17 cellular contexts compared by ENCODE assay signal in the genomic region with DNA sequence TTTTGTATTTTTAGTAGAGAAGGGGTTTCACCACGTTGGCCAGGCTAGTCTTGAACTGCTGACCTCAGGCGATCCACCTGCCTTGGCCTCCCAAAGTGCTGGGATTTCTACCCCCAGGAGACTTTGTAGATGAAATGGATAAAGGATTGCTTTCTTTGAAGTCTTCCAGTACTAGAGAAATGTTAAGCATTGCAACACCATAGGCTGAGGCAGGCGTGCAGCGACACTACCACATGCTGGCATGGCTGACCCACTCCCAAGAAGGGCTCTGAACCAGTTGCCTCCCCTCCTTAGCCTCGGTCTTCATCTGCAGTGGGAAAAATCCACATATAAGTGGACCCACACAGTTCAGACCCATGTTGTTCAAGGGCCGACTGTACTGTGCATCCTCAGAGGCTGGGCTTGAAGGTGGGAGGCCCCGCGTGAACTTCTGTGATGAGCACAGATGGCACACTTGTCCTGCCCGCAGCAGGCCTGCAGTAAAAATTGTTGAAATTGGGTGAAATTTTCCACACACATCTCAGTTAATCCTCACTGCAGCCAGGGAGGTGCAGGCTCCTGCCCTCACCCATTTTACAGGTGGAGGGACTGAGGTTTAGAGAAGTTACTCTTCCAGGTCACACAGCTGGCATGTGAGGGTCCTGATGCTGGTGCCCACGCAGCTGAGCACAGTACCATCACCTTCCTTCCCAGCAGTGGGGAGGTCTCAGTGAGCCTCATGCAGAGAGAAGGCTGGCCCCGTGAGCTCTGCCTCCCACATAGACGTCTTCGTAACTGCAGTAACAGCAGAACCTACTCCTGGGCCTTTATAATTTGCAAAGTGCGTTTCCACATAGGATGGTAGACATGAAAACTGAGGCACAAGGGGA. TPM values are rescaled to one million over a fixed set of nuclear protein-coding genes. Genes with fewer than 3 reads are reported as not detected.
DNase-seq lines count a peak whose midpoint lies in the region; ATAC-seq, FAIRE-seq and TF ChIP-seq lines count a peak whose summit lies in the region.
"Had no signal": no experiment of that assay in that cellular context is flagged by ENCODE, and none has a peak within 500 bp of the region (broad histone marks: within the 10 kb centered on the region; RNA-seq: fewer than 3 reads in every experiment).

No MANE protein-coding gene starts in this region.

- H4K8ac ChIP-seq in IMR-90 (ENCODE audit: low read depth in 2 of 2, low read length in 2 of 2): no peak overlapping the region; a peak in 1 of 4 replicates

- POLR2A ChIA-PET in activated naive CD8-positive, alpha-beta T cell treated with anti-CD3 and anti-CD28 coated beads, Interleukin-2, amount 10 ng/mL, durations not matched to agents 7 days and 5 days (lab: Charles Lee): no interaction called here
- POLR2A ChIA-PET in IMR-90 (lab: Charles Lee; ENCODE audit: unreplicated experiment) (no interaction called here), HepG2 (lab: Yijun Ruan, JAX) (no interaction called here)

- TF ChIP-seq CTCF in IMR-90 (conservative IDR thresholded peaks at IDR 0.05; ENCODE audit: low read depth, low read length) (no peak), HepG2 (CRISPR knock-in tag; IDR thresholded peaks at IDR 0.05) (no peak), sigmoid colon (IDR thresholded peaks at IDR 0.05) (no peak)

- no peak overlapping the region for H3K4me3 ChIP-seq in IMR-90 (ENCODE audit: insufficient read depth, low read depth, low read length)
- H3K4me3 ChIP-seq in HepG2 (replicated peaks in 1 of 3; ENCODE audit: insufficient read depth in 1 of 3, low read depth in 2 of 3, low read length in 3 of 3): no peak overlapping the region
- no peak overlapping the region for H3K4me3 ChIP-seq in sigmoid colon

- H3K27ac Mint-ChIP-seq in activated naive CD8-positive, alpha-beta T cell treated with anti-CD3 and anti-CD28 coated beads, Interleukin-2, amount 10 ng/mL, durations not matched to agents 7 days and 5 days: no peak overlapping the region
- no peak overlapping the region for H3K27ac Mint-ChIP-seq in activated naive CD8-positive, alpha-beta T cell treated with anti-CD3 and anti-CD28 coated beads, Interleukin-2, amount 50 U/mL, for 24 hours

- no peaks in the 10 kb centered on the region for H3K79me1 ChIP-seq in IMR-90 (ENCODE audit: low read depth in 1 of 2, low read length in 2 of 2)

- TF ChIP-seq POLR2A in IMR-90 (IDR thresholded peaks at IDR 0.05; ENCODE audit: low read depth, low read length): no peak
- TF ChIP-seq POLR2A in HepG2 (IDR thresholded peaks at IDR 0.05; ENCODE audit: insufficient read depth in 1 of 2, low read depth in 2 of 2, low read length in 2 of 2): no peak
- TF ChIP-seq POLR2A in sigmoid colon (IDR thresholded peaks at IDR 0.05): no peak

- H3K4me1 Mint-ChIP-seq in activated naive CD8-positive, alpha-beta T cell treated with anti-CD3 and anti-CD28 coated beads, Interleukin-2, amount 10 ng/mL, durations not matched to agents 7 days and 5 days: no peaks in the 10 kb centered on the region
- peaks cover 3% of the 10 kb centered on the region for H3K4me1 Mint-ChIP-seq in activated naive CD8-positive, alpha-beta T cell treated with anti-CD3 and anti-CD28 coated beads, Interleukin-2, amount 50 U/mL, for 24 hours

- peaks cover 4% of the 10 kb centered on the region for H3K27me3 Mint-ChIP-seq in activated naive CD8-positive, alpha-beta T cell treated with anti-CD3 and anti-CD28 coated beads, Interleukin-2, amount 10 ng/mL, durations not matched to agents 7 days and 5 days
- peaks cover 8% of the 10 kb centered on the region for H3K27me3 Mint-ChIP-seq in activated naive CD8-positive, alpha-beta T cell treated with anti-CD3 and anti-CD28 coated beads, Interleukin-2, amount 50 U/mL, for 24 hours

- no peak overlapping the region; the same call in 1 of the 2 replicates for H3K18ac ChIP-seq in IMR-90 (ENCODE audit: low read depth, low read length)

- H3K36me3 Mint-ChIP-seq in activated naive CD8-positive, alpha-beta T cell treated with anti-CD3 and anti-CD28 coated beads, Interleukin-2, amount 10 ng/mL, durations not matched to agents 7 days and 5 days: no peaks in the 10 kb centered on the region
- H3K36me3 Mint-ChIP-seq in activated naive CD8-positive, alpha-beta T cell treated with anti-CD3 and anti-CD28 coated beads, Interleukin-2, amount 50 U/mL, for 24 hours (ENCODE audit: low read depth): no peaks in the 10 kb centered on the region

- H2BK120ac ChIP-seq in IMR-90 (ENCODE audit: low read depth, low read length): peak overlapping the region; percentile 73

- no peak overlapping the region for H2BK5ac ChIP-seq in IMR-90 (ENCODE audit: low read depth, low read length, poor library complexity, severe bottlenecking)

- DNase-seq in activated naive CD8-positive, alpha-beta T cell treated with anti-CD3 and anti-CD28 coated beads, Interleukin-2, amount 10 ng/mL, durations not matched to agents 7 days and 5 days: peak; percentile 14
- no peak for DNase-seq in activated naive CD8-positive, alpha-beta T cell treated with anti-CD3 and anti-CD28 coated beads, Interleukin-2, amount 50 U/mL, for 24 hours
- DNase-seq in IMR-90 (no peak), HepG2 (ENCODE audit: low spot score) (no peak), sigmoid colon (peak; percentile 27), inferior parietal cortex (ENCODE audit: extremely low spot score) (no peak)
- DNase-seq: DMS53, KBM-7, NCI-H1092, NCI-H1694 treated with DMSO at 0.1 percent for 48 hours, NCI-H446 treated with DMSO at 0.1 percent for 48 hours, NCI-H748 treated with DMSO at 0.1 percent for 48 hours, SHP77 treated with DMSO at 0.1 percent for 48 hours had no signal

- no peak overlapping the region for H4K5ac ChIP-seq in IMR-90 (ENCODE audit: low read depth, low read length)

- peak overlapping the region; percentile 94 for H3K4ac ChIP-seq in IMR-90 (ENCODE audit: low read depth, low read length)

- peaks cover 1% of the 10 kb centered on the region; the same call in 1 of the 2 replicates for H3K27me3 ChIP-seq in IMR-90 (ENCODE audit: control insufficient read depth, insufficient read depth, low read length)
- peaks cover 2 to 28% of the 10 kb centered on the region in 2 experiments; a peak in 2 of 5 replicates for H3K27me3 ChIP-seq in HepG2 (ENCODE audit: control insufficient read depth in 1 of 2, insufficient read depth in 2 of 2, low read length in 2 of 2)
- no peaks in the 10 kb centered on the region for H3K27me3 ChIP-seq in sigmoid colon

- H3K4me1 ChIP-seq in IMR-90 (ENCODE audit: control insufficient read depth, insufficient read depth, low read length) (peaks cover 15% of the 10 kb centered on the region), HepG2 (ENCODE audit: insufficient read depth, low read length) (peaks cover 14% of the 10 kb centered on the region), sigmoid colon (peaks cover 0 to 31% (median 29%) of the 10 kb centered on the region in 4 donors)

- H2AK9ac ChIP-seq in IMR-90 (replicated peaks; ENCODE audit: low read depth, low read length, poor library complexity): peak overlapping the region; percentile 55

- peaks cover 3% of the 10 kb centered on the region for H3K9me3 Mint-ChIP-seq in activated naive CD8-positive, alpha-beta T cell treated with anti-CD3 and anti-CD28 coated beads, Interleukin-2, amount 10 ng/mL, durations not matched to agents 7 days and 5 days
- no peaks in the 10 kb centered on the region for H3K9me3 Mint-ChIP-seq in activated naive CD8-positive, alpha-beta T cell treated with anti-CD3 and anti-CD28 coated beads, Interleukin-2, amount 50 U/mL, for 24 hours

- H4K91ac ChIP-seq in IMR-90 (ENCODE audit: insufficient read depth, low read depth, low read length): peak overlapping the region; percentile 85

- in situ Hi-C loops in IMR-90 (cut with MboI; ENCODE audit: low sequenced_read_pairs): no loop called here
- in situ Hi-C loops in HepG2 (cut with HindIII; ENCODE audit: extremely low pct_ligation_motif_present, low pct_unique_long_range_greater_than_20kb): no loop called here

- TF ChIP-seq EP300 in HepG2 (IDR thresholded peaks at IDR 0.05; ENCODE audit: low read depth in 2 of 2, low read length in 2 of 2) (no peak), HepG2 (CRISPR knock-in tag; IDR thresholded peaks at IDR 0.05; ENCODE audit: borderline replicate concordance) (no peak), sigmoid colon (IDR thresholded peaks at IDR 0.05) (no peak)

- H3K4me3 Mint-ChIP-seq in activated naive CD8-positive, alpha-beta T cell treated with anti-CD3 and anti-CD28 coated beads, Interleukin-2, amount 10 ng/mL, durations not matched to agents 7 days and 5 days: no peak overlapping the region
- no peak overlapping the region for H3K4me3 Mint-ChIP-seq in activated naive CD8-positive, alpha-beta T cell treated with anti-CD3 and anti-CD28 coated beads, Interleukin-2, amount 50 U/mL, for 24 hours

- H2AFZ ChIP-seq in IMR-90 (replicated peaks; ENCODE audit: low read length, poor library complexity): no peak overlapping the region
- no peak overlapping the region for H2AFZ ChIP-seq in HepG2 (ENCODE audit: low read length)

- no peak overlapping the region for H3K27ac ChIP-seq in IMR-90 (ENCODE audit: insufficient read depth, low read length)
- no peak overlapping the region for H3K27ac ChIP-seq in HepG2 (ENCODE audit: extremely low read length, insufficient read depth, low read length)
- H3K27ac ChIP-seq in sigmoid colon: no peak overlapping the region

- FAIRE-seq in HepG2 (lab: Jason Lieb, UNC): no peak

- dilution Hi-C loops in IMR-90 (cut with HindIII; ENCODE audit: low sequenced_read_pairs, unreplicated experiment): no loop called here

- no peaks in the 10 kb centered on the region for H4K20me1 ChIP-seq in IMR-90 (ENCODE audit: insufficient read depth, low read length)
- H4K20me1 ChIP-seq in HepG2 (ENCODE audit: insufficient read depth, low read length): no peaks in the 10 kb centered on the region

- ATAC-seq in activated naive CD8-positive, alpha-beta T cell treated with anti-CD3 and anti-CD28 coated beads, Interleukin-2, amount 10 ng/mL, durations not matched to agents 7 days and 5 days (ENCODE audit: low read depth): no peak
- no peak for ATAC-seq in activated naive CD8-positive, alpha-beta T cell treated with anti-CD3 and anti-CD28 coated beads, Interleukin-2, amount 50 U/mL, for 24 hours
- no peak for ATAC-seq in IMR-90 (ENCODE audit: low read depth)
- no peak for ATAC-seq in HepG2
- ATAC-seq in HG03571 (IDR thresholded peaks at IDR 0.05; ENCODE audit: unreplicated experiment): no peak
- ATAC-seq in GM18867 (IDR thresholded peaks at IDR 0.05; ENCODE audit: unreplicated experiment): no peak
- ATAC-seq: HCT116 had no signal

- no peaks in the 10 kb centered on the region for H3K36me3 ChIP-seq in IMR-90 (ENCODE audit: control insufficient read depth, insufficient read depth, low read length)
- H3K36me3 ChIP-seq in HepG2 (replicated peaks in 1 of 2; ENCODE audit: control insufficient read depth in 1 of 2, insufficient read depth in 2 of 2, low read length in 2 of 2): no peaks in the 10 kb centered on the region
- no peaks in the 10 kb centered on the region for H3K36me3 ChIP-seq in sigmoid colon

- TF ChIP-seq RAD21 in IMR-90 (IDR thresholded peaks at IDR 0.05; ENCODE audit: low read length) (no peak), HepG2 (CRISPR knock-in tag; IDR thresholded peaks at IDR 0.05) (no peak)

- no TSS peak for BruUV-seq in IMR-90 (replicated peaks; lab: Mats Ljungman, UMichigan)
- no TSS peak for BruUV-seq in HepG2 (replicated peaks; lab: Mats Ljungman, UMichigan)

- 92% methylated on average over 6 of the region's 14 CpGs; no CpG with 5 or more reads in 1 of the 2 experiments for whole genome bisulfite sequencing in IMR-90 (ENCODE audit: extremely low coverage in 2 of 2, insufficient read length in 1 of 2), 2 experiments
- 69% methylated on average over 9 of the region's 14 CpGs for WGBS in HepG2 (ENCODE audit: low lambda C conversion rate)
- 82 to 86% methylated on average over 14 of the region's 14 CpGs for WGBS in sigmoid colon, 2 donors

- CTCF ChIA-PET in IMR-90 (lab: Yijun Ruan, JAX): no interaction called here
- CTCF ChIA-PET in HepG2 (lab: Yijun Ruan, JAX; ENCODE audit: low intra/inter-chr PET ratio, low total read pairs): no interaction called here

- peak overlapping the region; percentile 51; the same call in 1 of the 2 replicates for H3K14ac ChIP-seq in IMR-90 (replicated peaks; ENCODE audit: low read depth, low read length)

- no peaks in the 10 kb centered on the region for H3K79me2 ChIP-seq in HepG2 (ENCODE audit: insufficient read depth, low read length)

- peak overlapping the region; percentile 81 for H2BK20ac ChIP-seq in IMR-90 (ENCODE audit: low read depth, low read length)

- H3K9ac ChIP-seq in IMR-90 (ENCODE audit: low read depth, low read length): no peak overlapping the region
- no peak overlapping the region for H3K9ac ChIP-seq in HepG2 (ENCODE audit: insufficient read depth, low read depth, low read length)

- H3K9me1 ChIP-seq in IMR-90 (ENCODE audit: insufficient read depth, low read length): peaks cover 9% of the 10 kb centered on the region; the same call in 1 of the 2 replicates

- intact Hi-C loops in IMR-90 (cut with micrococcal nuclease) (no loop called here), HepG2 (cut with micrococcal nuclease; ENCODE audit: unreplicated experiment) (no loop called here), sigmoid colon (cut with DNase I) (no loop called here)

- no peak overlapping the region for H3K56ac ChIP-seq in IMR-90 (ENCODE audit: extremely low read depth, insufficient read depth, low read length)

- H3K23ac ChIP-seq in IMR-90 (ENCODE audit: low read depth, low read length): 0 out of 2 replicates have a peak overlapping the region, but pooled peaks have one; percentile 31

- H3K4me2 ChIP-seq in IMR-90 (ENCODE audit: low read depth, low read length) (no peak overlapping the region), HepG2 (ENCODE audit: low read depth, low read length) (no peak overlapping the region)

- no peak overlapping the region; the same call in 2 of the 3 replicates for H2BK15ac ChIP-seq in IMR-90 (ENCODE audit: low read depth, low read length)

- H2AK5ac ChIP-seq in IMR-90 (ENCODE audit: low read depth, low read length): peak overlapping the region; percentile 10

- H3K9me3 ChIP-seq in IMR-90 (ENCODE audit: control insufficient read depth, insufficient read depth, low read length): 0 out of 2 replicates have a peak, but pooled peaks cover 2% of the 10 kb centered on the region
- H3K9me3 ChIP-seq in HepG2 (ENCODE audit: low read length): no peaks in the 10 kb centered on the region
- H3K9me3 ChIP-seq in sigmoid colon: no peaks in the 10 kb centered on the region

RNA-seq across cellular contexts. Expression of a gene that starts 35.5 kb away (rescaled TPM):
- not detected for total RNA-seq in activated naive CD8-positive, alpha-beta T cell treated with anti-CD3 and anti-CD28 coated beads, Interleukin-2, amount 10 ng/mL, durations not matched to agents 7 days and 5 days
- total RNA-seq in IMR-90 (2012; rRNA removed) (1.1 and 1.3 TPM in 2 replicates), HepG2 (2016; rRNA removed; fragmentation: Illumina TruSeq; extraction: Trizol) (not detected in 2 replicates), sigmoid colon (10 to 100 TPM; 14.5 to 49.6 (median 32.1) TPM)
- polyA plus RNA-seq in IMR-90 (2012; rRNA removed) (8.9 and 9.5 TPM in 2 replicates), HepG2 (2011; rRNA removed) (0.16 and 0.17 TPM in 2 replicates), sigmoid colon (1 to 10 TPM; 1.2 to 5.0 (median 3.6) TPM)
- polyA plus RNA-seq in IMR-90 (2012; cell fraction: cytosol; rRNA removed): 5.3 and 12.8 TPM in 2 replicates
- polyA plus RNA-seq in IMR-90 (2012; cell fraction: nucleus; rRNA removed; ENCODE audit: low replicate concordance): 3.7 and 5.2 TPM in 2 replicates
- not detected in 2 replicates for total RNA-seq in HepG2 (2016; cell fraction: cytosol; rRNA removed; fragmentation: Illumina TruSeq; extraction: Trizol; ENCODE audit: low read depth)
- 0.04 TPM in 1 of 2 replicates, not detected in the other for total RNA-seq in HepG2 (2016; cell fraction: insoluble cytoplasmic fraction; rRNA removed; fragmentation: Illumina TruSeq; extraction: Trizol)
- total RNA-seq in HepG2 (2016; cell fraction: membrane; rRNA removed; fragmentation: Illumina TruSeq; extraction: Trizol): not detected in 2 replicates
- total RNA-seq in HepG2 (2016; cell fraction: nucleus; rRNA removed; fragmentation: Illumina TruSeq; extraction: Trizol): not detected in 2 replicates
- polyA plus RNA-seq in HepG2 (2011; cell fraction: cytosol; rRNA removed): 0.12 and 0.31 TPM in 2 replicates
- polyA plus RNA-seq in HepG2 (2011; cell fraction: nucleus; rRNA removed): 0.12 and 0.19 TPM in 2 replicates
- not detected in 2 replicates for polyA plus RNA-seq in HepG2 (2012)
- polyA plus RNA-seq in HepG2 (2016; cell fraction: cytosol; fragmentation: Illumina TruSeq; extraction: Trizol; ENCODE audit: low read depth): 0.07 TPM in 1 of 2 replicates, not detected in the other
- polyA plus RNA-seq in HepG2 (2016; cell fraction: insoluble cytoplasmic fraction; fragmentation: Illumina TruSeq; extraction: Trizol; ENCODE audit: low read depth): not detected in 2 replicates
- not detected in 2 replicates for polyA plus RNA-seq in HepG2 (2016; cell fraction: membrane; fragmentation: Illumina TruSeq; extraction: Trizol; ENCODE audit: low read depth)
- polyA plus RNA-seq in HepG2 (2016; cell fraction: nucleus; fragmentation: Illumina TruSeq; extraction: Trizol; ENCODE audit: insufficient read depth, low read depth): not detected in 2 replicates
- polyA minus RNA-seq in HepG2 (2011; rRNA and poly(A)+ RNA removed; ENCODE audit: low replicate concordance): 0.18 and 0.47 TPM in 2 replicates
- not detected in 2 replicates for polyA minus RNA-seq in HepG2 (2011; cell fraction: cytosol; rRNA and poly(A)+ RNA removed)
- not detected in 2 replicates for polyA minus RNA-seq in HepG2 (2011; cell fraction: nucleus; rRNA and poly(A)+ RNA removed)
- total RNA-seq: A172 had no signal

Comparison
In these comparisons a context has a peak if more than half of its experiments do, and no peak if none do; other contexts are left out.
1. DNase-seq: peak in activated naive CD8-positive, alpha-beta T cell treated with anti-CD3 and anti-CD28 coated beads, Interleukin-2, amount 10 ng/mL, durations not matched to agents 7 days and 5 days (single experiment) and sigmoid colon (single experiment); none in activated naive CD8-positive, alpha-beta T cell treated with anti-CD3 and anti-CD28 coated beads, Interleukin-2, amount 50 U/mL, for 24 hours (single experiment), IMR-90 (single experiment), HepG2 (single experiment) and inferior parietal cortex (single experiment).